In the genomic region with DNA sequence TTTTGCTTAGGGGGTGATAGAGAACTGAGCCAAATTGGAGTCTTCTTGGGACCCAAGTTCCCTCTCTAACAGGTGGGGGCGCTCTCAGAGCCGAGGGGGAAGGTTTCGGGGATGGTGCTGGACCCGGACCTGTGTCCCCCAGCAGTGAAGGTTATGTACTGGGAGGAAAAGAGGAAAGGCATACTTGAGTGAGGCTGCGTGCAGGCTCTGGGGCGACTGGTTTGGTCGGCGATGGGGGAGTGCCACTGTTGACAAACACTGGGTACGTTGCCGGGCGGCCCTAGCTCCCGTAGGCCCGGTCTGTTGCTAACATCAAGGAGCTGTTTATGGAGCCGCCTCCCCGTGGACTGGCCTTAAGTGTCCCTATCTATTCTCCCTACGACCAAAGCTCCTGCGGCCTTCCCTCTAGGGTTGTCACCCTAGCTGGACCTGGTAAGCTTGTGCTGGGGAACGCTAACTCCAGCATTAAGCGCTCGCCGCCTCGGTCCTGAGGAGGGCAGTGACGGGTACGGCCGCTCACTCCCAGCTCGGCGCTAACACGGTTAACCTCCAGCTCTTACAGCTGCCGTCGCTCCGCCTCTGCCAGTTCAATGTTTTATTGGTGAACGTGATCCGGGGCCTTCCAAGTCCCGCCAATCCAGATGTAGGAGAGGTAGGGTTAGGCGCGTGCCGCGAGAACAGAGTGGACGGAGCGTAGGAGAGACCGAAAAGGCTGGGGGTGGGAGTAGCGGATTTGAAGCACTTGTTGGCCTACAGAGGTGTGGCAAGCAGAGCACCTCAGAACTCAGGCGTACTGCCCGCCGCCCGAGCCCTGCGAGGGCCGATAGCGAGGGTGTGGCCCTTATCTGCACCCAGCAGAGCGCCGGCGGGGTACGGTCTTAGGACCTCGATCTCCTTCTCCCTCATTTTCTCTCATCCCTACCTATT, we compare ENCODE assay signal across 1 cellular context.
TF ChIP-seq lines count a peak whose summit lies in the region.

A gene (plus strand): TSS at position 685 of the 927 bp plus-strand sequence. CDS start 422 bp downstream, outside the sequence.

TF ChIP-seq in GM12878, 131 proteins besides CTCF, POLR2A, EP300 and RAD21 (continued from another document and continues in another):
- TF ChIP-seq, protein P1, sequence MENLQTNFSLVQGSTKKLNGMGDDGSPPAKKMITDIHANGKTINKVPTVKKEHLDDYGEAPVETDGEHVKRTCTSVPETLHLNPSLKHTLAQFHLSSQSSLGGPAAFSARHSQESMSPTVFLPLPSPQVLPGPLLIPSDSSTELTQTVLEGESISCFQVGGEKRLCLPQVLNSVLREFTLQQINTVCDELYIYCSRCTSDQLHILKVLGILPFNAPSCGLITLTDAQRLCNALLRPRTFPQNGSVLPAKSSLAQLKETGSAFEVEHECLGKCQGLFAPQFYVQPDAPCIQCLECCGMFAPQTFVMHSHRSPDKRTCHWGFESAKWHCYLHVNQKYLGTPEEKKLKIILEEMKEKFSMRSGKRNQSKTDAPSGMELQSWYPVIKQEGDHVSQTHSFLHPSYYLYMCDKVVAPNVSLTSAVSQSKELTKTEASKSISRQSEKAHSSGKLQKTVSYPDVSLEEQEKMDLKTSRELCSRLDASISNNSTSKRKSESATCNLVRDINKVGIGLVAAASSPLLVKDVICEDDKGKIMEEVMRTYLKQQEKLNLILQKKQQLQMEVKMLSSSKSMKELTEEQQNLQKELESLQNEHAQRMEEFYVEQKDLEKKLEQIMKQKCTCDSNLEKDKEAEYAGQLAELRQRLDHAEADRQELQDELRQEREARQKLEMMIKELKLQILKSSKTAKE (IDR thresholded peaks at IDR 0.05; ENCODE audit: low read depth, poor library complexity, severe bottlenecking) = peak; percentile 14
- TF ChIP-seq, protein P2, sequence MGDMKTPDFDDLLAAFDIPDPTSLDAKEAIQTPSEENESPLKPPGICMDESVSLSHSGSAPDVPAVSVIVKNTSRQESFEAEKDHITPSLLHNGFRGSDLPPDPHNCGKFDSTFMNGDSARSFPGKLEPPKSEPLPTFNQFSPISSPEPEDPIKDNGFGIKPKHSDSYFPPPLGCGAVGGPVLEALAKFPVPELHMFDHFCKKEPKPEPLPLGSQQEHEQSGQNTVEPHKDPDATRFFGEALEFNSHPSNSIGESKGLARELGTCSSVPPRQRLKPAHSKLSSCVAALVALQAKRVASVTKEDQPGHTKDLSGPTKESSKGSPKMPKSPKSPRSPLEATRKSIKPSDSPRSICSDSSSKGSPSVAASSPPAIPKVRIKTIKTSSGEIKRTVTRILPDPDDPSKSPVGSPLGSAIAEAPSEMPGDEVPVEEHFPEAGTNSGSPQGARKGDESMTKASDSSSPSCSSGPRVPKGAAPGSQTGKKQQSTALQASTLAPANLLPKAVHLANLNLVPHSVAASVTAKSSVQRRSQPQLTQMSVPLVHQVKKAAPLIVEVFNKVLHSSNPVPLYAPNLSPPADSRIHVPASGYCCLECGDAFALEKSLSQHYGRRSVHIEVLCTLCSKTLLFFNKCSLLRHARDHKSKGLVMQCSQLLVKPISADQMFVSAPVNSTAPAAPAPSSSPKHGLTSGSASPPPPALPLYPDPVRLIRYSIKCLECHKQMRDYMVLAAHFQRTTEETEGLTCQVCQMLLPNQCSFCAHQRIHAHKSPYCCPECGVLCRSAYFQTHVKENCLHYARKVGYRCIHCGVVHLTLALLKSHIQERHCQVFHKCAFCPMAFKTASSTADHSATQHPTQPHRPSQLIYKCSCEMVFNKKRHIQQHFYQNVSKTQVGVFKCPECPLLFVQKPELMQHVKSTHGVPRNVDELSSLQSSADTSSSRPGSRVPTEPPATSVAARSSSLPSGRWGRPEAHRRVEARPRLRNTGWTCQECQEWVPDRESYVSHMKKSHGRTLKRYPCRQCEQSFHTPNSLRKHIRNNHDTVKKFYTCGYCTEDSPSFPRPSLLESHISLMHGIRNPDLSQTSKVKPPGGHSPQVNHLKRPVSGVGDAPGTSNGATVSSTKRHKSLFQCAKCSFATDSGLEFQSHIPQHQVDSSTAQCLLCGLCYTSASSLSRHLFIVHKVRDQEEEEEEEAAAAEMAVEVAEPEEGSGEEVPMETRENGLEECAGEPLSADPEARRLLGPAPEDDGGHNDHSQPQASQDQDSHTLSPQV (IDR thresholded peaks at IDR 0.05) = no peak
- TF ChIP-seq POU2F2 (IDR thresholded peaks at IDR 0.05; ENCODE audit: borderline replicate concordance, low read depth, low read length) = no peak
- no peak for TF ChIP-seq WRNIP1 (IDR thresholded peaks at IDR 0.05; ENCODE audit: borderline replicate concordance, low read depth, low read length)
- TF ChIP-seq, protein P3, sequence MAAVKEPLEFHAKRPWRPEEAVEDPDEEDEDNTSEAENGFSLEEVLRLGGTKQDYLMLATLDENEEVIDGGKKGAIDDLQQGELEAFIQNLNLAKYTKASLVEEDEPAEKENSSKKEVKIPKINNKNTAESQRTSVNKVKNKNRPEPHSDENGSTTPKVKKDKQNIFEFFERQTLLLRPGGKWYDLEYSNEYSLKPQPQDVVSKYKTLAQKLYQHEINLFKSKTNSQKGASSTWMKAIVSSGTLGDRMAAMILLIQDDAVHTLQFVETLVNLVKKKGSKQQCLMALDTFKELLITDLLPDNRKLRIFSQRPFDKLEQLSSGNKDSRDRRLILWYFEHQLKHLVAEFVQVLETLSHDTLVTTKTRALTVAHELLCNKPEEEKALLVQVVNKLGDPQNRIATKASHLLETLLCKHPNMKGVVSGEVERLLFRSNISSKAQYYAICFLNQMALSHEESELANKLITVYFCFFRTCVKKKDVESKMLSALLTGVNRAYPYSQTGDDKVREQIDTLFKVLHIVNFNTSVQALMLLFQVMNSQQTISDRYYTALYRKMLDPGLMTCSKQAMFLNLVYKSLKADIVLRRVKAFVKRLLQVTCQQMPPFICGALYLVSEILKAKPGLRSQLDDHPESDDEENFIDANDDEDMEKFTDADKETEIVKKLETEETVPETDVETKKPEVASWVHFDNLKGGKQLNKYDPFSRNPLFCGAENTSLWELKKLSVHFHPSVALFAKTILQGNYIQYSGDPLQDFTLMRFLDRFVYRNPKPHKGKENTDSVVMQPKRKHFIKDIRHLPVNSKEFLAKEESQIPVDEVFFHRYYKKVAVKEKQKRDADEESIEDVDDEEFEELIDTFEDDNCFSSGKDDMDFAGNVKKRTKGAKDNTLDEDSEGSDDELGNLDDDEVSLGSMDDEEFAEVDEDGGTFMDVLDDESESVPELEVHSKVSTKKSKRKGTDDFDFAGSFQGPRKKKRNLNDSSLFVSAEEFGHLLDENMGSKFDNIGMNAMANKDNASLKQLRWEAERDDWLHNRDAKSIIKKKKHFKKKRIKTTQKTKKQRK (IDR thresholded peaks at IDR 0.05; ENCODE audit: low read depth, low read length) = no peak
- TF ChIP-seq SMC3 (IDR thresholded peaks at IDR 0.05; ENCODE audit: borderline replicate concordance, low read length) = no peak; the same call in 1 of the 2 replicates
- no peak for TF ChIP-seq ZSCAN29 (IDR thresholded peaks at IDR 0.05)
- TF ChIP-seq MTA2 (IDR thresholded peaks at IDR 0.05; ENCODE audit: low read depth) = no peak
- no peak; the same call in 1 of the 2 replicates for TF ChIP-seq MTA3 (IDR thresholded peaks at IDR 0.05; ENCODE audit: borderline replicate concordance, low read length)
- TF ChIP-seq SMARCA5 (IDR thresholded peaks at IDR 0.05) = peak; percentile 66; the same call in 1 of the 2 replicates
- TF ChIP-seq, protein P4, sequence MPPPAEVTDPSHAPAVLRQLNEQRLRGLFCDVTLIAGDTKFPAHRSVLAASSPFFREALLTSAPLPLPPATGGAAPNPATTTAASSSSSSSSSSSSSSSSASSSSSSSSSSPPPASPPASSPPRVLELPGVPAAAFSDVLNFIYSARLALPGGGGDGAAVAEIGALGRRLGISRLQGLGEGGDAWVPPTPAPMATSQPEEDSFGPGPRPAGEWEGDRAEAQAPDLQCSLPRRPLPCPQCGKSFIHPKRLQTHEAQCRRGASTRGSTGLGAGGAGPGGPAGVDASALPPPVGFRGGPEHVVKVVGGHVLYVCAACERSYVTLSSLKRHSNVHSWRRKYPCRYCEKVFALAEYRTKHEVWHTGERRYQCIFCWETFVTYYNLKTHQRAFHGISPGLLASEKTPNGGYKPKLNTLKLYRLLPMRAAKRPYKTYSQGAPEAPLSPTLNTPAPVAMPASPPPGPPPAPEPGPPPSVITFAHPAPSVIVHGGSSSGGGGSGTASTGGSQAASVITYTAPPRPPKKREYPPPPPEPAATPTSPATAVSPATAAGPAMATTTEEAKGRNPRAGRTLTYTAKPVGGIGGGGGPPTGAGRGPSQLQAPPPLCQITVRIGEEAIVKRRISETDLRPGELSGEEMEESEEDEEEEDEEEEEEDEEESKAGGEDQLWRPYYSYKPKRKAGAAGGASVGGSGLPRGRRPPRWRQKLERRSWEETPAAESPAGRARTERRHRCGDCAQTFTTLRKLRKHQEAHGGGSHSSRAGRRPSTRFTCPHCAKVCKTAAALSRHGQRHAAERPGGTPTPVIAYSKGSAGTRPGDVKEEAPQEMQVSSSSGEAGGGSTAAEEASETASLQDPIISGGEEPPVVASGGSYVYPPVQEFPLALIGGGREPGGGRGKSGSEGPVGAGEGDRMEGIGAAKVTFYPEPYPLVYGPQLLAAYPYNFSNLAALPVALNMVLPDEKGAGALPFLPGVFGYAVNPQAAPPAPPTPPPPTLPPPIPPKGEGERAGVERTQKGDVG (CRISPR knock-in tag; IDR thresholded peaks at IDR 0.05) = no peak
- no peak for TF ChIP-seq MYC (IDR thresholded peaks at IDR 0.05; ENCODE audit: insufficient read depth, insufficient read length, insufficient replicate concordance, low read length, severe bottlenecking)
- TF ChIP-seq BRCA1 (IDR thresholded peaks at IDR 0.05; ENCODE audit: low read depth, low read length) = peak; percentile 70
- TF ChIP-seq RCOR1 (conservative IDR thresholded peaks at IDR 0.05; ENCODE audit: low read depth, low read length) = peak; percentile 91; the same call in 1 of the 2 replicates
- TF ChIP-seq YBX1 (IDR thresholded peaks at IDR 0.05) = no peak
- TF ChIP-seq, protein P5, sequence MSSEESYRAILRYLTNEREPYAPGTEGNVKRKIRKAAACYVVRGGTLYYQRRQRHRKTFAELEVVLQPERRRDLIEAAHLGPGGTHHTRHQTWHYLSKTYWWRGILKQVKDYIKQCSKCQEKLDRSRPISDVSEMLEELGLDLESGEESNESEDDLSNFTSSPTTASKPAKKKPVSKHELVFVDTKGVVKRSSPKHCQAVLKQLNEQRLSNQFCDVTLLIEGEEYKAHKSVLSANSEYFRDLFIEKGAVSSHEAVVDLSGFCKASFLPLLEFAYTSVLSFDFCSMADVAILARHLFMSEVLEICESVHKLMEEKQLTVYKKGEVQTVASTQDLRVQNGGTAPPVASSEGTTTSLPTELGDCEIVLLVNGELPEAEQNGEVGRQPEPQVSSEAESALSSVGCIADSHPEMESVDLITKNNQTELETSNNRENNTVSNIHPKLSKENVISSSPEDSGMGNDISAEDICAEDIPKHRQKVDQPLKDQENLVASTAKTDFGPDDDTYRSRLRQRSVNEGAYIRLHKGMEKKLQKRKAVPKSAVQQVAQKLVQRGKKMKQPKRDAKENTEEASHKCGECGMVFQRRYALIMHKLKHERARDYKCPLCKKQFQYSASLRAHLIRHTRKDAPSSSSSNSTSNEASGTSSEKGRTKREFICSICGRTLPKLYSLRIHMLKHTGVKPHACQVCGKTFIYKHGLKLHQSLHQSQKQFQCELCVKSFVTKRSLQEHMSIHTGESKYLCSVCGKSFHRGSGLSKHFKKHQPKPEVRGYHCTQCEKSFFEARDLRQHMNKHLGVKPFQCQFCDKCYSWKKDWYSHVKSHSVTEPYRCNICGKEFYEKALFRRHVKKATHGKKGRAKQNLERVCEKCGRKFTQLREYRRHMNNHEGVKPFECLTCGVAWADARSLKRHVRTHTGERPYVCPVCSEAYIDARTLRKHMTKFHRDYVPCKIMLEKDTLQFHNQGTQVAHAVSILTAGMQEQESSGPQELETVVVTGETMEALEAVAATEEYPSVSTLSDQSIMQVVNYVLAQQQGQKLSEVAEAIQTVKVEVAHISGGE (CRISPR knock-in tag; IDR thresholded peaks at IDR 0.05) = no peak
- TF ChIP-seq RB1 (IDR thresholded peaks at IDR 0.05; ENCODE audit: borderline replicate concordance) = peak; percentile 53; the same call in 1 of the 2 replicates
- no peak for TF ChIP-seq PAX5 (IDR thresholded peaks at IDR 0.05; ENCODE audit: borderline replicate concordance, low read depth, low read length)
- TF ChIP-seq, protein P6, sequence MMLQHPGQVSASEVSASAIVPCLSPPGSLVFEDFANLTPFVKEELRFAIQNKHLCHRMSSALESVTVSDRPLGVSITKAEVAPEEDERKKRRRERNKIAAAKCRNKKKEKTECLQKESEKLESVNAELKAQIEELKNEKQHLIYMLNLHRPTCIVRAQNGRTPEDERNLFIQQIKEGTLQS (IDR thresholded peaks at IDR 0.05; ENCODE audit: borderline replicate concordance, extremely low read depth, low read depth, low read length) = no peak
- TF ChIP-seq ZBED1 (IDR thresholded peaks at IDR 0.05; ENCODE audit: borderline replicate concordance) = no peak; the same call in 1 of the 2 replicates
- TF ChIP-seq SPI1 (IDR thresholded peaks at IDR 0.05; ENCODE audit: borderline replicate concordance, insufficient read depth, low read depth, low read length) = no peak
- TF ChIP-seq IKZF1 (conservative IDR thresholded peaks at IDR 0.05) = peak; percentile 51
- TF ChIP-seq JUNB (IDR thresholded peaks at IDR 0.05) = no peak
- 0 out of 2 replicates have a peak, but pooled peaks have one; percentile 39 for TF ChIP-seq CHD1 (IDR thresholded peaks at IDR 0.05; ENCODE audit: low read depth, low read length)
- no peak for TF ChIP-seq NR2C2 (IDR thresholded peaks at IDR 0.05; ENCODE audit: borderline replicate concordance, control insufficient read depth, insufficient read length, low read depth)
- peak; percentile 85 for TF ChIP-seq RAD51 (IDR thresholded peaks at IDR 0.05)
- TF ChIP-seq ESRRA (IDR thresholded peaks at IDR 0.05; ENCODE audit: low read length) = no peak
- TF ChIP-seq CBX5 (IDR thresholded peaks at IDR 0.05; ENCODE audit: low read depth) = no peak
- TF ChIP-seq EED (IDR thresholded peaks at IDR 0.05; ENCODE audit: low read depth) = no peak
- TF ChIP-seq, protein P7, sequence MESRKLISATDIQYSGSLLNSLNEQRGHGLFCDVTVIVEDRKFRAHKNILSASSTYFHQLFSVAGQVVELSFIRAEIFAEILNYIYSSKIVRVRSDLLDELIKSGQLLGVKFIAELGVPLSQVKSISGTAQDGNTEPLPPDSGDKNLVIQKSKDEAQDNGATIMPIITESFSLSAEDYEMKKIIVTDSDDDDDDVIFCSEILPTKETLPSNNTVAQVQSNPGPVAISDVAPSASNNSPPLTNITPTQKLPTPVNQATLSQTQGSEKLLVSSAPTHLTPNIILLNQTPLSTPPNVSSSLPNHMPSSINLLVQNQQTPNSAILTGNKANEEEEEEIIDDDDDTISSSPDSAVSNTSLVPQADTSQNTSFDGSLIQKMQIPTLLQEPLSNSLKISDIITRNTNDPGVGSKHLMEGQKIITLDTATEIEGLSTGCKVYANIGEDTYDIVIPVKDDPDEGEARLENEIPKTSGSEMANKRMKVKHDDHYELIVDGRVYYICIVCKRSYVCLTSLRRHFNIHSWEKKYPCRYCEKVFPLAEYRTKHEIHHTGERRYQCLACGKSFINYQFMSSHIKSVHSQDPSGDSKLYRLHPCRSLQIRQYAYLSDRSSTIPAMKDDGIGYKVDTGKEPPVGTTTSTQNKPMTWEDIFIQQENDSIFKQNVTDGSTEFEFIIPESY (IDR thresholded peaks at IDR 0.05) = no peak
- TF ChIP-seq CBX3 (IDR thresholded peaks at IDR 0.05; ENCODE audit: borderline replicate concordance, low read depth) = no peak
- TF ChIP-seq TBL1XR1 (IDR thresholded peaks at IDR 0.05; ENCODE audit: low read depth, low read length) = 0 out of 2 replicates have a peak, but pooled peaks have one; percentile 35
- TF ChIP-seq RUNX3 (IDR thresholded peaks at IDR 0.05; ENCODE audit: low read length) = peak; percentile 43; the same call in 1 of the 2 replicates
- peak; percentile 85 for TF ChIP-seq SP1 (IDR thresholded peaks at IDR 0.05; ENCODE audit: low read depth, low read length)
- TF ChIP-seq BACH1 (IDR thresholded peaks at IDR 0.05; ENCODE audit: borderline replicate concordance) = peak; percentile 54; the same call in 1 of the 2 replicates
- no peak; the same call in 1 of the 2 replicates for TF ChIP-seq SREBF1 (IDR thresholded peaks at IDR 0.05; ENCODE audit: low read length)
- no peak for TF ChIP-seq MYB (IDR thresholded peaks at IDR 0.05; ENCODE audit: borderline replicate concordance, low read depth, low read length)
